In genomic region chr12:42960087-42960527, GRCh38 we compare ENCODE assay signal across 16 cellular contexts.
A peak's percentile ranks its signal among the peaks of the same experiment; 100 is the strongest.
DNase-seq lines count a peak whose midpoint lies in the region; ATAC-seq, FAIRE-seq and TF ChIP-seq lines count a peak whose summit lies in the region.
"Had no signal": no experiment of that assay in that cellular context is flagged by ENCODE, and none has a peak within 500 bp of the region (broad histone marks: within the 10 kb centered on the region; RNA-seq: fewer than 3 reads in every experiment).

No MANE protein-coding gene starts in this region.

- no peaks in the 10 kb centered on the region for H3K36me3 ChIP-seq in bronchial epithelial cell (ENCODE audit: control insufficient read depth, insufficient read depth, low read length)
- H3K36me3 ChIP-seq: SJSA1, thyroid gland had no signal

- peaks cover 1% of the 10 kb centered on the region for H3K9me3 Mint-ChIP-seq in nephron
- H3K9me3 Mint-ChIP-seq: GM23338 had no signal

- peaks cover 45% of the 10 kb centered on the region for H3K4me1 Mint-ChIP-seq in nephron
- H3K4me1 Mint-ChIP-seq: GM23338 had no signal

- H3K27me3 Mint-ChIP-seq in nephron (ENCODE audit: low read depth), result no peaks in the 10 kb centered on the region

- TF ChIP-seq CTCF in bronchial epithelial cell (IDR thresholded peaks at IDR 0.05; ENCODE audit: insufficient read depth, low read length, severe bottlenecking) (no peak), nephron (IDR thresholded peaks at IDR 0.05; ENCODE audit: unreplicated experiment in 3 of 3) (no peak)

- DNase-seq in H54 (ENCODE audit: insufficient read length, low spot score) (no peak), NCI-H69 (lab: John Stamatoyannopoulos, UW) (peak; percentile 94), bronchial epithelial cell (ENCODE audit: low read depth) (peak; percentile 91), SKM-1 (lab: John Stamatoyannopoulos, UW; ENCODE audit: unreplicated experiment) (no peak), HT-29 (ENCODE audit: low spot score) (no peak), 8988T (no peak)
- no peak for DNase-seq in stimulated activated naive CD8-positive, alpha-beta T cell treated with anti-CD3 and anti-CD28 coated beads, Interleukin-15, Interleukin-2, amounts not matched to agents 100 U/mL and 50 U/mL, for 24 hours
- DNase-seq: activated CD8-positive, alpha-beta T cell treated with anti-CD3 and anti-CD28 coated beads, Interleukin-2, amount 10 ng/mL, durations not matched to agents 7 days and 5 days; DND-41; erythroblast; stimulated activated CD4-positive, alpha-beta T cell treated with anti-CD3 and anti-CD28 coated beads, Interleukin-4, amount 100 ng/mL, for 1 hour; stimulated activated CD8-positive, alpha-beta memory T cell treated with anti-CD3 and anti-CD28 coated beads, Interleukin-4, amount 100 ng/mL, for 48 hours; thyroid gland had no signal

- H3K27ac Mint-ChIP-seq in nephron, result peak overlapping the region in 2 of 3 experiments; percentile 22 to 61
- H3K27ac Mint-ChIP-seq: activated CD8-positive, alpha-beta T cell treated with anti-CD3 and anti-CD28 coated beads, Interleukin-2, amount 10 ng/mL, durations not matched to agents 7 days and 5 days; GM23338 had no signal

- H3K4me3 ChIP-seq in bronchial epithelial cell (ENCODE audit: low read depth, low read length), result no peak overlapping the region
- H3K4me3 ChIP-seq: GM23338, SJSA1, thyroid gland had no signal

- H3K4me3 Mint-ChIP-seq in nephron, result no peak overlapping the region
- H3K4me3 Mint-ChIP-seq: activated CD8-positive, alpha-beta T cell treated with anti-CD3 and anti-CD28 coated beads, Interleukin-2, amount 10 ng/mL, durations not matched to agents 7 days and 5 days; GM23338 had no signal

- ATAC-seq in stimulated activated naive CD8-positive, alpha-beta T cell treated with anti-CD3 and anti-CD28 coated beads, Interleukin-15, Interleukin-2, amounts not matched to agents 100 U/mL and 50 U/mL, for 24 hours, result no peak
- ATAC-seq: activated CD8-positive, alpha-beta T cell treated with anti-CD3 and anti-CD28 coated beads, Interleukin-2, amount 10 ng/mL, durations not matched to agents 7 days and 5 days; GM23338 had no signal

- FAIRE-seq in H54 (lab: Jason Lieb, UNC) (peak; percentile 92), bronchial epithelial cell (lab: Jason Lieb, UNC) (no peak)

- no peak for TF ChIP-seq POLR2A in H54 (IDR thresholded peaks at IDR 0.05; ENCODE audit: low read depth, low read length)

- H3K36me3 Mint-ChIP-seq in nephron (ENCODE audit: low read depth), result no peaks in the 10 kb centered on the region

- H3K27me3 ChIP-seq in bronchial epithelial cell (ENCODE audit: control insufficient read depth, insufficient read depth, low read length), result no peaks in the 10 kb centered on the region
- H3K27me3 ChIP-seq: SJSA1, thyroid gland had no signal

Comparison
In these comparisons a context has a peak if more than half of its experiments do, and no peak if none do; other contexts are left out.
1. DNase-seq: peak in NCI-H69 (single experiment) and bronchial epithelial cell (single experiment); none in H54 (single experiment), SKM-1 (single experiment), stimulated activated naive CD8-positive, alpha-beta T cell treated with anti-CD3 and anti-CD28 coated beads, Interleukin-15, Interleukin-2, amounts not matched to agents 100 U/mL and 50 U/mL, for 24 hours (single experiment), HT-29 (single experiment) and 8988T (single experiment).